In the genomic region with DNA sequence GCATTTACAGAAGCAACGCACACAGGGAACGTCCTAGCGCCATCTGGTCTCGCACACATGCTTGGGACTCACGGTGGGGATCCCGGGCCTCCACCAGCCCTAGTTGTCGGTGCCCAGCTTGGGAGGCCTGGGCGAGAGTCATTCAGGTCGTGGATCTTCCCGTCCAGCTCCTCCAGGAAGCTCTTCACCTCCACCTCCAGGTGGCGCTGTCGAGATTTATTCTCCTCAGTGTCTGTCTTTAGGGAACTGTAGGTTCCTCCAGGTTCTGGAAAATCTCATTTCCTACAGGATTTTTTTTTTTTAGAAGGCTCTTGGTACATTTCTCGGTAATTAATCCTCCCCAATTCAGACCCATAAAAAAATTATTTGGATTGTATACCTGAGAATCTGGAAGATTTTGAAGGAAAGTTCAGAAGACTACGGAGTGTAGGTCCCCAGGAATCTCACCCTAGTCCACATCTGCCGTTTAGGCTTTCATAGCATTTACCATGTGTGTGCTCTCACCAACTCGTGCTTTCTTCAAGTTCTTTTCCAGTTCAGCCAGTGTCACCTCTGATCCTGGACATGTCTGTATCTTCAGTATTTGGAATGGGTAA, we compare ENCODE assay signal across 8 cellular contexts.
DNase-seq lines count a peak whose midpoint lies in the region; ATAC-seq and FAIRE-seq lines count a peak whose summit lies in the region.

No MANE protein-coding gene starts in this region.

- H3K9me3 ChIP-seq in small intestine (ENCODE audit: control insufficient read depth, low read depth): no peaks in the 10 kb centered on the region

- H3K27me3 Mint-ChIP-seq in activated naive CD8-positive, alpha-beta T cell treated with anti-CD3 and anti-CD28 coated beads, Interleukin-2, amount 50 U/mL, for 24 hours: peaks cover 2% of the 10 kb centered on the region

- peaks cover 0 to 5% of the 10 kb centered on the region in 2 donors for H3K27me3 ChIP-seq in small intestine (ENCODE audit: control insufficient read depth in 2 of 2, insufficient read depth in 2 of 2, low read length in 2 of 2)

- H3K4me1 ChIP-seq in small intestine (ENCODE audit: control insufficient read depth in 2 of 2, insufficient read depth in 1 of 2, low read depth in 1 of 2, low read length in 1 of 2): no peaks in the 10 kb centered on the region

- H3K36me3 ChIP-seq in small intestine (ENCODE audit: control insufficient read depth in 2 of 2, insufficient read depth in 2 of 2, low read length in 2 of 2): no peaks in the 10 kb centered on the region

- no peaks in the 10 kb centered on the region for H3K4me1 Mint-ChIP-seq in activated naive CD8-positive, alpha-beta T cell treated with anti-CD3 and anti-CD28 coated beads, Interleukin-2, amount 50 U/mL, for 24 hours

- WGBS in small intestine, 3 donors: 43 to 52% (median 47%) methylated on average over 16 of the region's 16 CpGs

- H3K4me3 Mint-ChIP-seq in activated naive CD8-positive, alpha-beta T cell treated with anti-CD3 and anti-CD28 coated beads, Interleukin-2, amount 50 U/mL, for 24 hours: no peak overlapping the region

- H3K27ac Mint-ChIP-seq in activated naive CD8-positive, alpha-beta T cell treated with anti-CD3 and anti-CD28 coated beads, Interleukin-2, amount 50 U/mL, for 24 hours: no peak overlapping the region

- no peak for ATAC-seq in Right ventricle myocardium inferior
- ATAC-seq in activated naive CD8-positive, alpha-beta T cell treated with anti-CD3 and anti-CD28 coated beads, Interleukin-2, amount 50 U/mL, for 24 hours: peak; percentile 57
- ATAC-seq in HG02852 (IDR thresholded peaks at IDR 0.05; ENCODE audit: unreplicated experiment): no peak
- ATAC-seq in HG03520 (IDR thresholded peaks at IDR 0.05; ENCODE audit: unreplicated experiment): no peak

- H3K27ac ChIP-seq in small intestine (ENCODE audit: low read depth in 1 of 2, low read length in 1 of 2): no peak overlapping the region

- DNase-seq in Right ventricle myocardium inferior (ENCODE audit: missing footprints) (peak; percentile 54), cardiac septum (ENCODE audit: low spot score) (no peak), T follicular helper cell (ENCODE audit: low read depth) (peak; percentile 37), small intestine (peak; percentile 61), T1000 (lab: John Stamatoyannopoulos, UW) (no peak)
- DNase-seq in activated naive CD8-positive, alpha-beta T cell treated with anti-CD3 and anti-CD28 coated beads, Interleukin-2, amount 50 U/mL, for 24 hours: peak; percentile 78

- intact Hi-C loops in Right ventricle myocardium inferior (cut with DNase I) (no loop called here), cardiac septum (cut with DNase I) (no loop called here)

- no peak overlapping the region for H3K4me3 ChIP-seq in small intestine (ENCODE audit: low read depth in 1 of 2, low read length in 2 of 2)

- no peak for FAIRE-seq in small intestine (lab: Jason Lieb, UNC)

- no peaks in the 10 kb centered on the region for H3K9me3 Mint-ChIP-seq in activated naive CD8-positive, alpha-beta T cell treated with anti-CD3 and anti-CD28 coated beads, Interleukin-2, amount 50 U/mL, for 24 hours

- no peaks in the 10 kb centered on the region for H3K36me3 Mint-ChIP-seq in activated naive CD8-positive, alpha-beta T cell treated with anti-CD3 and anti-CD28 coated beads, Interleukin-2, amount 50 U/mL, for 24 hours (ENCODE audit: low read depth)

Comparison
In these comparisons a context has a peak if more than half of its experiments do, and no peak if none do; other contexts are left out.
1. DNase-seq: peak in Right ventricle myocardium inferior (single experiment), T follicular helper cell (single experiment), activated naive CD8-positive, alpha-beta T cell treated with anti-CD3 and anti-CD28 coated beads, Interleukin-2, amount 50 U/mL, for 24 hours (single experiment) and small intestine (single experiment); none in cardiac septum (single experiment) and T1000 (single experiment).